In the genomic region with DNA sequence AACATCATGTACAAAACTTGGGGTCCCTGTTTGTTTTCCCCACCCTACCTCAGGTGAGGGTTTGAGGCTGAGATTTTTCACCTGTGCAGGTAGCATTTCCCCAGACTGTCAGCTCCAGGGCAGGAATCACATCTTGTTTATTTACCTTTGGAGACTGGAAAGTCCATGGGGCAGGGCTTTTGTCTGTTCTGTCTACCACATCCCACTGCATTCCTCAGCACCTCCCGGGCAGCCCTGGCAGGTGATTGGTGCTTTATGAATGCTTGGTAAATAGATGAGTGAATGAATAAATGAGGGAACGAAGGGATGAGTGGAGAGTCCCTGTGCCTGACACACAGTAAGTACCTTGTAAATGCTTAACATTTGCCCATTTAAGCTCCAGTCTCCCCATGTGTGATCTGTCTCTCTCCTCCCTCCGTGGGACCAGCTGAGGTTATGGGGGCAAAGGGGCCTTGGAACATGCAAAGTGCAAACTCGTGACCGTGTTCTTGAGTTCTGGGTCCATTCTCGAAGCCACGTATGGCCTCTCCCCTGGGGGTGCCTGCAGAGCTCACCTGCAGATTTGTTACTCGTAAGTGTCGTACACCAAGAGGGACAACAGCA, we compare ENCODE assay signal across 24 cellular contexts.
DNase-seq lines count a peak whose midpoint lies in the region; ATAC-seq and TF ChIP-seq lines count a peak whose summit lies in the region.
"Had no signal": no experiment of that assay in that cellular context is flagged by ENCODE, and none has a peak within 500 bp of the region (broad histone marks: within the 10 kb centered on the region; RNA-seq: fewer than 3 reads in every experiment).

No MANE protein-coding gene starts in this region.

- TF ChIP-seq POLR2A in sigmoid colon (IDR thresholded peaks at IDR 0.05) (no peak), gastroesophageal sphincter (IDR thresholded peaks at IDR 0.05) (no peak)

- no peak overlapping the region for H3K4me3 ChIP-seq in GM23338
- H3K4me3 ChIP-seq in sigmoid colon: no peak overlapping the region
- no peak overlapping the region for H3K4me3 ChIP-seq in gastroesophageal sphincter
- H3K4me3 ChIP-seq: esophagus squamous epithelium, HAP-1, lung, thyroid gland had no signal

- no peaks in the 10 kb centered on the region for H3K9me3 ChIP-seq in sigmoid colon
- no peaks in the 10 kb centered on the region for H3K9me3 ChIP-seq in gastroesophageal sphincter
- H3K9me3 ChIP-seq: esophagus squamous epithelium, HAP-1, thyroid gland had no signal

- H3K27ac ChIP-seq in GM23338 (ENCODE audit: low read depth) (no peak overlapping the region), sigmoid colon (no peak overlapping the region), gastroesophageal sphincter (no peak overlapping the region)
- H3K27ac ChIP-seq: esophagus squamous epithelium, thyroid gland had no signal

- no peaks in the 10 kb centered on the region for H4K20me1 ChIP-seq in GM23338 (replicated peaks; ENCODE audit: insufficient read depth)

- H3K9me3 Mint-ChIP-seq in GM23338 (no peaks in the 10 kb centered on the region), WTC11 (no peaks in the 10 kb centered on the region)
- H3K9me3 Mint-ChIP-seq: activated B cell treated with CpG ODN at 0.5 μM for 24 hours; activated CD4-positive, alpha-beta memory T cell treated with anti-CD3 and anti-CD28 coated beads for 36 hours; activated naive CD4-positive, alpha-beta T cell treated with anti-CD3 and anti-CD28 coated beads for 36 hours; CD8-positive, alpha-beta T cell had no signal

- peaks cover 6% of the 10 kb centered on the region for H3K27me3 Mint-ChIP-seq in GM23338 (ENCODE audit: insufficient read depth, low read depth, poor library complexity)
- no peaks in the 10 kb centered on the region; the same call in 1 of the 2 replicates for H3K27me3 Mint-ChIP-seq in WTC11 (ENCODE audit: low read depth)

- no peak overlapping the region for H3K4me2 ChIP-seq in GM23338

- 0 out of 2 replicates have a peak overlapping the region, but pooled peaks have one; percentile 10 for H2AFZ ChIP-seq in GM23338

- ATAC-seq in GM23338: peak; percentile 81
- ATAC-seq in WTC11: peak; percentile 67
- no peak for ATAC-seq in gastroesophageal sphincter
- ATAC-seq: CD8-positive, alpha-beta T cell; naive thymus-derived CD4-positive, alpha-beta T cell; Panc1; stimulated activated naive B cell treated with anti-CD40 and anti-IgM and Interleukin-4, amounts not matched to agents 10 μg/mL and 1 μg/mL and 100 μg/mL, for 72 hours had no signal

- POLR2A ChIA-PET in WTC11 (lab: Charles Lee): no interaction called here

- H3K4me3 Mint-ChIP-seq in GM23338: no peak overlapping the region
- H3K4me3 Mint-ChIP-seq in WTC11: no peak overlapping the region
- H3K4me3 Mint-ChIP-seq: activated B cell treated with CpG ODN at 0.5 μM for 24 hours; activated CD4-positive, alpha-beta memory T cell treated with anti-CD3 and anti-CD28 coated beads for 36 hours; activated naive CD4-positive, alpha-beta T cell treated with anti-CD3 and anti-CD28 coated beads for 36 hours; CD8-positive, alpha-beta T cell; naive thymus-derived CD4-positive, alpha-beta T cell; stimulated activated naive B cell treated with anti-CD40 and anti-IgM and Interleukin-4, amounts not matched to agents 10 μg/mL and 1 μg/mL and 100 μg/mL, for 72 hours had no signal

- CTCF ChIA-PET in WTC11 (lab: Charles Lee): interaction anchor here (1.3 kb wide), 1 partner anchor 86 kb away, joined by 3 read pairs; no protein-coding TSS in a partner anchor

- intact Hi-C loops in sigmoid colon (cut with DNase I): no loop called here
- intact Hi-C loops in posterior cingulate gyrus (cut with DNase I): no loop called here

- peaks cover 6% of the 10 kb centered on the region; the same call in 1 of the 2 replicates for H3K9me2 ChIP-seq in GM23338 (ENCODE audit: insufficient read depth)

- H3K4me1 Mint-ChIP-seq in GM23338 (peaks cover 4% of the 10 kb centered on the region), WTC11 (peaks cover 6% of the 10 kb centered on the region)
- H3K4me1 Mint-ChIP-seq: activated B cell treated with CpG ODN at 0.5 μM for 24 hours; naive thymus-derived CD4-positive, alpha-beta T cell; stimulated activated naive B cell treated with anti-CD40 and anti-IgM and Interleukin-4, amounts not matched to agents 10 μg/mL and 1 μg/mL and 100 μg/mL, for 72 hours had no signal

- TF ChIP-seq EP300 in sigmoid colon (IDR thresholded peaks at IDR 0.05) (no peak), gastroesophageal sphincter (IDR thresholded peaks at IDR 0.05) (no peak)

- TF ChIP-seq CTCF in GM23338 (conservative IDR thresholded peaks at IDR 0.05; ENCODE audit: low read depth in 2 of 2): no peak
- no peak for TF ChIP-seq CTCF in WTC11 (IDR thresholded peaks at IDR 0.05)
- TF ChIP-seq CTCF in sigmoid colon (IDR thresholded peaks at IDR 0.05): no peak
- TF ChIP-seq CTCF in gastroesophageal sphincter (IDR thresholded peaks at IDR 0.05): no peak

- WGBS in sigmoid colon, 2 donors: 73 to 81% methylated on average over 9 of the region's 9 CpGs
- 63 to 91% methylated on average over 5 to 7 of the region's 9 CpGs for WGBS in gastroesophageal sphincter (ENCODE audit: low coverage in 1 of 2), 2 donors

- H3F3A ChIP-seq in GM23338 (replicated peaks; ENCODE audit: low read depth): no peaks in the 10 kb centered on the region

- DNase-seq in GM23338 (ENCODE audit: low spot score) (peak; percentile 17), WTC11 (ENCODE audit: low spot score) (no peak), islet precursor cell (peak; percentile 70), sigmoid colon (peak; percentile 33), posterior cingulate gyrus (no peak), EL (no peak)
- DNase-seq: activated B cell treated with CpG ODN at 0.5 μM for 24 hours; activated CD4-positive, alpha-beta memory T cell treated with anti-CD3 and anti-CD28 coated beads for 36 hours; activated naive CD4-positive, alpha-beta T cell treated with anti-CD3 and anti-CD28 coated beads for 36 hours; activated T-cell treated with anti-CD3 and anti-CD28 coated beads for 4 hours; aorta; CD8-positive, alpha-beta T cell; cerebellar nuclear complex; esophagus squamous epithelium; naive thymus-derived CD4-positive, alpha-beta T cell; NCI-H1930; NCI-H345; stimulated activated naive B cell treated with anti-CD40 and anti-IgM and Interleukin-4, amounts not matched to agents 10 μg/mL and 1 μg/mL and 100 μg/mL, for 72 hours; T-helper 2 cell; thyroid gland had no signal

- H3K27me3 ChIP-seq in GM23338 (ENCODE audit: insufficient read depth): no peaks in the 10 kb centered on the region
- H3K27me3 ChIP-seq in sigmoid colon: no peaks in the 10 kb centered on the region
- H3K27me3 ChIP-seq in gastroesophageal sphincter: no peaks in the 10 kb centered on the region
- H3K27me3 ChIP-seq: thyroid gland had no signal

- no peaks in the 10 kb centered on the region for H3K79me2 ChIP-seq in GM23338 (replicated peaks; ENCODE audit: insufficient read depth)

- H3K36me3 ChIP-seq in GM23338 (ENCODE audit: insufficient read depth): no peaks in the 10 kb centered on the region
- no peaks in the 10 kb centered on the region for H3K36me3 ChIP-seq in sigmoid colon
- no peaks in the 10 kb centered on the region for H3K36me3 ChIP-seq in gastroesophageal sphincter
- H3K36me3 ChIP-seq: esophagus squamous epithelium, HAP-1, thyroid gland had no signal

- H3K27ac Mint-ChIP-seq in GM23338: no peak overlapping the region
- no peak overlapping the region for H3K27ac Mint-ChIP-seq in WTC11
- H3K27ac Mint-ChIP-seq: activated B cell treated with CpG ODN at 0.5 μM for 24 hours; activated CD4-positive, alpha-beta memory T cell treated with anti-CD3 and anti-CD28 coated beads for 36 hours; activated naive CD4-positive, alpha-beta T cell treated with anti-CD3 and anti-CD28 coated beads for 36 hours; CD8-positive, alpha-beta T cell; stimulated activated naive B cell treated with anti-CD40 and anti-IgM and Interleukin-4, amounts not matched to agents 10 μg/mL and 1 μg/mL and 100 μg/mL, for 72 hours had no signal

- H3K4me1 ChIP-seq in GM23338 (ENCODE audit: insufficient read depth): peaks cover 5% of the 10 kb centered on the region; the same call in 1 of the 2 replicates
- H3K4me1 ChIP-seq in sigmoid colon: no peaks in the 10 kb centered on the region
- no peaks in the 10 kb centered on the region for H3K4me1 ChIP-seq in gastroesophageal sphincter
- H3K4me1 ChIP-seq: esophagus squamous epithelium, HAP-1, thyroid gland had no signal

- H3K36me3 Mint-ChIP-seq in GM23338 (ENCODE audit: low read depth) (no peaks in the 10 kb centered on the region), WTC11 (no peaks in the 10 kb centered on the region)
- H3K36me3 Mint-ChIP-seq: activated CD4-positive, alpha-beta memory T cell treated with anti-CD3 and anti-CD28 coated beads for 36 hours; CD8-positive, alpha-beta T cell; naive thymus-derived CD4-positive, alpha-beta T cell; stimulated activated naive B cell treated with anti-CD40 and anti-IgM and Interleukin-4, amounts not matched to agents 10 μg/mL and 1 μg/mL and 100 μg/mL, for 72 hours had no signal

TF ChIP-seq in GM23338, 12 proteins besides CTCF, POLR2A, EP300 and RAD21 (continues in another document):
- TF ChIP-seq POLR2AphosphoS5 (IDR thresholded peaks at IDR 0.05; ENCODE audit: low read depth): no peak
- no peak for TF ChIP-seq NANOG (IDR thresholded peaks at IDR 0.05; ENCODE audit: borderline replicate concordance)

Comparison
In these comparisons a context has a peak if more than half of its experiments do, and no peak if none do; other contexts are left out.
1. DNase-seq: peak in GM23338 (single experiment), islet precursor cell (single experiment) and sigmoid colon (single experiment); none in WTC11 (single experiment), posterior cingulate gyrus (0 of 10) and EL (single experiment).